ENCODE assay signal across 8 cellular contexts in the genomic region with DNA sequence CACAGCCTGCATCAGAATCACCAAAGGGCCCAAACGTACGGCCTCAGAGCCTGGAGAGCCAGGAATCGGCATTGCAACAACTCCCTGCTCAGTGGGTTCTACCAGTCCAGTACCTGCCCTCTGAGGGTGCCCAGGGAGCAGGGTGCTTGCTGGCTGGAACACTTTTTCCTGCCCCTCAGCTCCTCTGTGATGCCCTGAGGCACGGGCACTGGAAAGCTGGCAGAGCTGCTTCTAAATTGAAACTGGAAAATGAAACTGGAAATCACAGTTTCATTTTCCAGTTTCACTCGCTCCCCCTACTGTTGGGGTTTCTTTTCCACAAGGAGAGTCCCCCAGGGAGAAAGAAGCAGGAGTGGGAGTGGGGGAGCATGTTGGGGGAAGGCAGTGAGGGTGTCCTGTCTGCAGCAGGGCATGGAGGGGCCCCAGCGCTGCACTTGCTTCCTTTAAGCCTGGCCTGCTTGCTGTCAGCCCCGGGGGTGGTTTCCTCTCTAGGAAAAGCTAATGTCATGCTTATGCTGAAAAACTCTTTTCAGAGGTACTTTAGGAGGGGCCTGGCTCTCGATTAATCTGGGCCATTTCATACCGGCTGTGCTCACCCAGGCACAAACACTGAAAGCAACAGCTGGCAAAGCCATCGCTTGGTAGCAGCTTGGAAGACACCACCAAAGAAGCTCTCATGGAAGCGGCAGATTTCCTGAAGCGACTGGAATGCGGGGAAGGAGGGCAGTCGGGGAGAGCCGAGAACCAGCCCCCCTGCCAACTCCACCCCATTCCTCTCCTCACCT. TPM values are rescaled to one million over a fixed set of nuclear protein-coding genes. Genes with fewer than 3 reads are reported as not detected.
A peak's percentile ranks its signal among the peaks of the same experiment; 100 is the strongest.
DNase-seq lines count a peak whose midpoint lies in the region; ATAC-seq lines count a peak whose summit lies in the region.

No MANE protein-coding gene starts in this region.

- peaks cover 4% of the 10 kb centered on the region for H3K36me3 ChIP-seq in thymus (ENCODE audit: control insufficient read depth, insufficient read depth)

- peak; percentile 41 for DNase-seq in stimulated activated CD4-positive, alpha-beta T cell treated with anti-CD3 and anti-CD28 coated beads, Interleukin-12 subunit alpha, Interleukin-12 subunit beta, amount 100 ng/mL, for 4 hours
- DNase-seq in stimulated activated CD4-positive, alpha-beta T cell treated with anti-CD3 and anti-CD28 coated beads, Interleukin-4, amount 100 ng/mL, for 24 hours = no peak
- DNase-seq in activated T-cell treated with anti-CD3 and anti-CD28 coated beads, Interleukin-2, amount 50 U/mL, for 48 hours = peak; percentile 57 to 60
- DNase-seq in left colon (peak; percentile 54 to 55), medulla oblongata (ENCODE audit: extremely low spot score) (no peak), cerebellar cortex (ENCODE audit: low spot score) (no peak)

- intact Hi-C loops in left colon (cut with DNase I, micrococcal nuclease) = no loop called here

- H3K27me3 ChIP-seq in thymus (ENCODE audit: control insufficient read depth, insufficient read depth) = no peaks in the 10 kb centered on the region

- H3K4me3 ChIP-seq in thymus (ENCODE audit: low read length) = peak overlapping the region; percentile 18

- 24% methylated on average over 15 of the region's 15 CpGs for WGBS in thymus

- H3K4me1 ChIP-seq in thymus (ENCODE audit: control insufficient read depth, insufficient read depth, low read length) = peaks cover 64% of the 10 kb centered on the region

- ATAC-seq in left colon (peak; percentile 56), GM18520 (IDR thresholded peaks at IDR 0.05; ENCODE audit: unreplicated experiment) (no peak)

- H3K9me3 ChIP-seq in thymus (ENCODE audit: control insufficient read depth) = no peaks in the 10 kb centered on the region

- H3K27ac ChIP-seq in thymus (ENCODE audit: low read depth) = peak overlapping the region; percentile 86

RNA-seq across cellular contexts. Expression of gene IRF1, which starts 26.2 kb away (rescaled TPM):
- total RNA-seq in left colon = 100 to 1,000 TPM in 1 of 2 donors, 10 to 100 TPM in 1; 97.7 to 126 TPM
- polyA plus RNA-seq in thymus = 47.7 TPM

Comparison
In these comparisons a context has a peak if more than half of its experiments do, and no peak if none do; other contexts are left out.
1. DNase-seq: peak in stimulated activated CD4-positive, alpha-beta T cell treated with anti-CD3 and anti-CD28 coated beads, Interleukin-12 subunit alpha, Interleukin-12 subunit beta, amount 100 ng/mL, for 4 hours (single experiment), activated T-cell treated with anti-CD3 and anti-CD28 coated beads, Interleukin-2, amount 50 U/mL, for 48 hours (2 of 2) and left colon (2 of 2); none in stimulated activated CD4-positive, alpha-beta T cell treated with anti-CD3 and anti-CD28 coated beads, Interleukin-4, amount 100 ng/mL, for 24 hours (single experiment), medulla oblongata (single experiment) and cerebellar cortex (single experiment).